ENCODE assay signal across 8 cellular contexts in the genomic region with DNA sequence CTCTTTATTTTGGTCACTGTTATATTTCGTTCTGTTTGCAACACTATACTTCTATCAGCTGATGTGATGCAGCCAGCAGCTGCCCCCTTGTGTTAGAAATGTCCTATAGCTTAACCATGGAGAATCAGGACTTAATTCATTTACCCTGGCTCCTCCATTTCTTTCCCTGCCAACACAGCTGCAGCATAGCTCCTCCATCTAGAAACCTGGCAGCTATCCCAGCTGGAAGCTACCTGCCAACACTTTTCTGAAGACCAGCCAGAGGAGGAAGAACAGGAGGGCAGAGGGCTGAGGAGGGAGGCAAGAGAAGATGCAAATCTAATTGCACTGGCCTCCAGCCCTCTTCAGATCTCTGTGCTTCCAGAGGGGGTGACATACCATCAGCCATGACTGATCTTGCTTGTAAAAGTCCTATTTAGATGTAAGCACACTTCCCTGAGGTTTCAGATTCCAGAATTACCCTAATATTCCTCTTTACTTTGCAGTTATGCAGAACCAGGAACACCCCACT.
DNase-seq lines count a peak whose midpoint lies in the region; ATAC-seq and TF ChIP-seq lines count a peak whose summit lies in the region.

No MANE protein-coding gene starts in this region.

- H3K36me3 ChIP-seq in WERI-Rb-1, result no peaks in the 10 kb centered on the region
- H3K36me3 ChIP-seq in ovary, result no peaks in the 10 kb centered on the region

- in situ Hi-C loops in GM13977 (cut with MboI; ENCODE audit: low pct_unique_long_range_greater_than_20kb, low sequenced_read_pairs, unreplicated experiment), result no loop called here

- no peak for TF ChIP-seq EP300 in ovary (IDR thresholded peaks at IDR 0.05)

- peaks cover 6% of the 10 kb centered on the region for H3K9me3 ChIP-seq in WERI-Rb-1 (ENCODE audit: severe bottlenecking)
- no peaks in the 10 kb centered on the region for H3K9me3 ChIP-seq in ovary

- intact Hi-C loops in ovary (cut with DNase I), result loop anchor here in 1 of 4 donors (10.0 kb wide), 1 partner anchor 718 kb away; no protein-coding TSS in a partner anchor

- ATAC-seq in HG02763 (IDR thresholded peaks at IDR 0.05; ENCODE audit: unreplicated experiment), result no peak

- TF ChIP-seq POLR2A in ovary (IDR thresholded peaks at IDR 0.05), result no peak

- peak; percentile 81 for TF ChIP-seq CTCF in AG09309 (IDR thresholded peaks at IDR 0.05; ENCODE audit: control insufficient read depth, insufficient read depth, low read depth, low read length, missing control alignments)
- peak; percentile 56 for TF ChIP-seq CTCF in GM13977 (IDR thresholded peaks at IDR 0.05; ENCODE audit: extremely low read depth, insufficient read depth, missing control alignments)
- TF ChIP-seq CTCF in WERI-Rb-1 (IDR thresholded peaks at IDR 0.05; ENCODE audit: low read depth, low read length), result peak; percentile 69
- peak; percentile 53 to 76 (median 71) for TF ChIP-seq CTCF in ovary (IDR thresholded peaks at IDR 0.05)

- no peaks in the 10 kb centered on the region for H3K4me1 ChIP-seq in ovary (ENCODE audit: insufficient read depth)

- H3K4me3 ChIP-seq in AG09309 (ENCODE audit: control insufficient read depth, low read depth, low read length), result no peak overlapping the region
- H3K4me3 ChIP-seq in WERI-Rb-1 (ENCODE audit: low read depth, low read length), result no peak overlapping the region
- no peak overlapping the region for H3K4me3 ChIP-seq in ovary

- peak; percentile 43 for DNase-seq in AG09309 (ENCODE audit: low read depth)
- DNase-seq in GM13977 (ENCODE audit: low spot score), result peak; percentile 40
- DNase-seq in NCI-H2081 treated with DMSO at 0.1 percent for 48 hours (lab: John Stamatoyannopoulos, UW), result peak; percentile 61
- peak; percentile 41 for DNase-seq in WERI-Rb-1
- peak; percentile 60 for DNase-seq in globus pallidus (ENCODE audit: low spot score)
- DNase-seq in ovary, result peak; percentile 55 to 64 (median 57)
- no peak for DNase-seq in GF-D8 (lab: John Stamatoyannopoulos, UW)

- H3K27ac ChIP-seq in WERI-Rb-1 (no peak overlapping the region), ovary (no peak overlapping the region)

- no peaks in the 10 kb centered on the region for H3K27me3 ChIP-seq in WERI-Rb-1 (ENCODE audit: insufficient read depth, low read depth, severe bottlenecking)
- H3K27me3 ChIP-seq in ovary, result no peaks in the 10 kb centered on the region

- 0 to 3% (median 0%) methylated on average over 1 of the region's 1 CpG for WGBS in ovary, 3 donors
